In the genomic region with DNA sequence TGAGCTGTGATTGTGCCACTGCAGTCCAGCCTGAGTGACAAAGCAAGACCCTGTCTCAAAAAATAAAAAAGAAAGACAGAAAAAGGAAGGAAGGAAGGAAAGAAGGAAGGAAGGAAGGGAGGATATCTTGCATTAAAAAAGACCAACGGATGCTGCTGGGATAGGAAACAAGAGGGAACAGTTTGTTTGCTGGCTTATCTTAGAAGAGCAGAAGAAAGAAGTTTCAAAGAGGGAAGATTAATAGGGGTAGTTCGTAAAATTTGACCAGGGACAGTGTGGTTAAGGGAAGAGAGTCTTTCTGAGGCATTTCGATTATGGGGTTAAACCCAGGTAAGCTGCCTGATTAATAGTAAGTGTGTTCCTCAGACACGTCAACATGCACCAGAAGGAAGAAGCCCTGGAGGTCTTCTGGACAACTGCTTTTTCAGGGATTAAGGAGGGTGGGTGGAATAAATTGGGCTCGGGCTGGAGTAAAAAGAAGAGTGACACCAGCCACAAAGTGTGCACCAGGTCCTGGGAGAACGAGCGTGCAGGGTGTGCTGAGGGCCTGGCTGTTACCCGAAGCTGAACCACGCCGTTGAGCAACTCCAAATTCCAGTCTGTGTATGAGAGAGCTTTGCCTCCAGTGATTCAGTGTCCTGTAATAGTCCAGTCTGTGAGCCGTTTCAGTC, we compare ENCODE assay signal across 8 cellular contexts. TPM values are rescaled to one million over a fixed set of nuclear protein-coding genes. Genes with fewer than 3 reads are reported as not detected.
DNase-seq lines count a peak whose midpoint lies in the region; ATAC-seq and TF ChIP-seq lines count a peak whose summit lies in the region.

No MANE protein-coding gene starts in this region.

- no peaks in the 10 kb centered on the region for H3K27me3 Mint-ChIP-seq in WTC11 (ENCODE audit: low read depth)

- no peaks in the 10 kb centered on the region for H3K36me3 ChIP-seq in brain microvascular endothelial cell (replicated peaks)

- peak overlapping the region; percentile 95 for H3K27ac ChIP-seq in brain microvascular endothelial cell

- H3K4me3 Mint-ChIP-seq in WTC11: no peak overlapping the region

- H3K27ac Mint-ChIP-seq in WTC11: no peak overlapping the region

- no peaks in the 10 kb centered on the region for H3K9me3 Mint-ChIP-seq in WTC11

- H3K36me3 Mint-ChIP-seq in WTC11: no peaks in the 10 kb centered on the region

- no peaks in the 10 kb centered on the region for H3K4me1 Mint-ChIP-seq in WTC11

- POLR2A ChIA-PET in WTC11 (lab: Charles Lee): no interaction called here

- ATAC-seq in HG03159 (IDR thresholded peaks at IDR 0.05; ENCODE audit: unreplicated experiment) (no peak), WTC11 (no peak), GM21390 (IDR thresholded peaks at IDR 0.05; ENCODE audit: unreplicated experiment) (no peak)

- TF ChIP-seq CTCF in NB4 (IDR thresholded peaks at IDR 0.05; ENCODE audit: low read depth, low read length): no peak
- TF ChIP-seq CTCF in brain microvascular endothelial cell (IDR thresholded peaks at IDR 0.05; ENCODE audit: low read depth, low read length, missing control alignments): no peak
- TF ChIP-seq CTCF in WTC11 (IDR thresholded peaks at IDR 0.05): no peak

- DNase-seq in ELR (ENCODE audit: low read depth) (peak; percentile 96), NB4 (ENCODE audit: low read depth) (peak; percentile 67), brain microvascular endothelial cell (peak; percentile 95), non-pigmented ciliary epithelial cell (ENCODE audit: low read depth) (peak; percentile 86), WTC11 (ENCODE audit: low spot score) (no peak)
- no peak for DNase-seq in stimulated activated CD4-positive, alpha-beta T cell treated with anti-CD3 and anti-CD28 coated beads, Interleukin-12 subunit alpha, Interleukin-12 subunit beta, amount 100 ng/mL, for 4 hours

- in situ Hi-C loops in brain microvascular endothelial cell (cut with HindIII; ENCODE audit: low pct_ligation_motif_present, low sequenced_read_pairs): no loop called here

- no peak overlapping the region for H3K4me3 ChIP-seq in NB4 (ENCODE audit: low read depth, low read length)
- H3K4me3 ChIP-seq in brain microvascular endothelial cell (ENCODE audit: low read depth, low read length): no peak overlapping the region

- no peak for TF ChIP-seq POLR2A in NB4 (IDR thresholded peaks at IDR 0.05; ENCODE audit: extremely low read depth, insufficient read length)

- no peaks in the 10 kb centered on the region for H3K27me3 ChIP-seq in brain microvascular endothelial cell (replicated peaks)

- CTCF ChIA-PET in WTC11 (lab: Charles Lee): interaction anchor here (3.2 kb wide), 1 partner anchor 23 kb away, joined by 11 read pairs; no protein-coding TSS in a partner anchor

TF ChIP-seq in WTC11, 78 proteins besides CTCF, POLR2A, EP300 and RAD21:
- TF ChIP-seq ATF6 (CRISPR knock-in tag; IDR thresholded peaks at IDR 0.05): no peak
- TF ChIP-seq TP53 (CRISPR knock-in tag; IDR thresholded peaks at IDR 0.05): no peak
- no peak for TF ChIP-seq NR2C2 (CRISPR knock-in tag; IDR thresholded peaks at IDR 0.05)
- TF ChIP-seq MLX (CRISPR knock-in tag; IDR thresholded peaks at IDR 0.05): no peak
- TF ChIP-seq SMAD3 (CRISPR knock-in tag; IDR thresholded peaks at IDR 0.05; ENCODE audit: borderline replicate concordance): no peak
- TF ChIP-seq CREM (CRISPR knock-in tag; IDR thresholded peaks at IDR 0.05): no peak
- TF ChIP-seq ZNF317 (CRISPR knock-in tag; IDR thresholded peaks at IDR 0.05; ENCODE audit: borderline replicate concordance, low read depth): no peak
- TF ChIP-seq, protein P1, sequence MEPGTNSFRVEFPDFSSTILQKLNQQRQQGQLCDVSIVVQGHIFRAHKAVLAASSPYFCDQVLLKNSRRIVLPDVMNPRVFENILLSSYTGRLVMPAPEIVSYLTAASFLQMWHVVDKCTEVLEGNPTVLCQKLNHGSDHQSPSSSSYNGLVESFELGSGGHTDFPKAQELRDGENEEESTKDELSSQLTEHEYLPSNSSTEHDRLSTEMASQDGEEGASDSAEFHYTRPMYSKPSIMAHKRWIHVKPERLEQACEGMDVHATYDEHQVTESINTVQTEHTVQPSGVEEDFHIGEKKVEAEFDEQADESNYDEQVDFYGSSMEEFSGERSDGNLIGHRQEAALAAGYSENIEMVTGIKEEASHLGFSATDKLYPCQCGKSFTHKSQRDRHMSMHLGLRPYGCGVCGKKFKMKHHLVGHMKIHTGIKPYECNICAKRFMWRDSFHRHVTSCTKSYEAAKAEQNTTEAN (CRISPR knock-in tag; IDR thresholded peaks at IDR 0.05): no peak
- TF ChIP-seq FOXP1 (CRISPR knock-in tag; IDR thresholded peaks at IDR 0.05; ENCODE audit: borderline replicate concordance): no peak
- TF ChIP-seq FOXK1 (CRISPR knock-in tag; IDR thresholded peaks at IDR 0.05): no peak
- no peak for TF ChIP-seq IRF2 (CRISPR knock-in tag; IDR thresholded peaks at IDR 0.05; ENCODE audit: borderline replicate concordance, low read depth)
- TF ChIP-seq ZNF219 (CRISPR knock-in tag; IDR thresholded peaks at IDR 0.05; ENCODE audit: borderline replicate concordance): no peak
- TF ChIP-seq, protein P2, sequence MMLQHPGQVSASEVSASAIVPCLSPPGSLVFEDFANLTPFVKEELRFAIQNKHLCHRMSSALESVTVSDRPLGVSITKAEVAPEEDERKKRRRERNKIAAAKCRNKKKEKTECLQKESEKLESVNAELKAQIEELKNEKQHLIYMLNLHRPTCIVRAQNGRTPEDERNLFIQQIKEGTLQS (CRISPR knock-in tag; conservative IDR thresholded peaks at IDR 0.05): no peak
- no peak for TF ChIP-seq ZNF416 (CRISPR knock-in tag; IDR thresholded peaks at IDR 0.05)

RNA-seq across cellular contexts. Expression of gene FYB1, which starts 24.8 kb away (rescaled TPM):
- total RNA-seq in WTC11 (2021): 0.27 to 0.71 TPM (median 0.52 TPM) in 3 replicates

Comparison
In these comparisons a context has a peak if more than half of its experiments do, and no peak if none do; other contexts are left out.
1. DNase-seq: peak in ELR (single experiment), NB4 (single experiment), brain microvascular endothelial cell (single experiment) and non-pigmented ciliary epithelial cell (single experiment); none in WTC11 (single experiment) and stimulated activated CD4-positive, alpha-beta T cell treated with anti-CD3 and anti-CD28 coated beads, Interleukin-12 subunit alpha, Interleukin-12 subunit beta, amount 100 ng/mL, for 4 hours (single experiment).